ENCODE assay signal across 13 cellular contexts in the genomic region with DNA sequence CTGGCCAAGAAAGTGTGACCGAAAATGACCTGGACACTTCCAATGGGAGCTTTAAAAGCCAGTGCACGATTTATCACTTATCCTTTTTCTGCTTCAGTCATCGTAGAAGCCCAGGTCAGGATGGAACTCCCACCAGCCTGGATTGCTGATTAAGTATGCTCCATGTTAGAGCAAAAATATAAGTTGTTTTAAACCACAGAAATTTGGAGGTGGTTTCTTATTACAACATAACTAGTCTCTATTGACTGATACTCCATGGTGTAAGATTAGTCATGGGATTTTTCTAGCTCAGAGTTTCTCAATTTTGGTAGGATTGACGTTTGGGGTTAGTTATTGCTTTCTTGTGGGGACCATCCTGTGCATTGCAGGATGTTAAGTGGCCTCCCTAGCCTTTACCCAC. TPM values are rescaled to one million over a fixed set of nuclear protein-coding genes. Genes with fewer than 3 reads are reported as not detected.
"Had no signal": no experiment of that assay in that cellular context is flagged by ENCODE, and none has a peak within 500 bp of the region (broad histone marks: within the 10 kb centered on the region; RNA-seq: fewer than 3 reads in every experiment).

No MANE protein-coding gene starts in this region.

RNA-seq across cellular contexts. Expression of a gene that starts 29.7 kb away (rescaled TPM):
- total RNA-seq: activated CD8-positive, alpha-beta memory T cell treated with anti-CD3 and anti-CD28 coated beads for 36 hours; activated T-helper 2 cell treated with anti-CD3 and anti-CD28 coated beads, Interferon-gamma antibody, Interleukin-2, Interleukin-4, amounts not matched to agents 10 μg/mL and 5 μg/mL and 100 μg/mL, durations not matched to agents 14 hours and 24 hours and 36 hours; ascending aorta; cardiac septum; esophagus mucosa; left ventricle myocardium inferior; mesenteric fat pad; mucosa of descending colon; skeletal muscle tissue; subcutaneous adipose tissue; T-helper 1 cell treated with Interleukin-12 subunit alpha and Interleukin-12 subunit beta and Interleukin-4 antibody, amounts not matched to agents 30 ng/mL and 1 ng/mL, for 36 hours; thoracic aorta had no signal
- polyA plus RNA-seq: endothelial cell of umbilical vein had no signal
